Comparison of ENCODE assay signal across 8 cellular contexts in genomic region chr1:91402023-91402422, GRCh38. TPM values are rescaled to one million over a fixed set of nuclear protein-coding genes. Genes with fewer than 3 reads are reported as not detected.
A peak's percentile ranks its signal among the peaks of the same experiment; 100 is the strongest.
DNase-seq lines count a peak whose midpoint lies in the region; TF ChIP-seq lines count a peak whose summit lies in the region.

No MANE protein-coding gene starts in this region.

- DNase-seq in NCI-H1417 (lab: John Stamatoyannopoulos, UW) (peak in 2 of 3 experiments; percentile 5 to 59), NCI-H1417 treated with DMSO at 0.1 percent for 48 hours (lab: John Stamatoyannopoulos, UW) (no peak), NCI-H2029 (lab: John Stamatoyannopoulos, UW) (peak; percentile 64), cardiac fibroblast (ENCODE audit: low read depth in 2 of 2) (peak; percentile 47 to 49), osteocyte (ENCODE audit: extremely low spot score, unreplicated experiment) (no peak), hypothalamus (lab: John Stamatoyannopoulos, UW) (no peak), NCI-H187 (lab: John Stamatoyannopoulos, UW) (no peak), UCSD-AML1 (lab: John Stamatoyannopoulos, UW; ENCODE audit: unreplicated experiment) (no peak)

- no peaks in the 10 kb centered on the region for H3K36me3 Mint-ChIP-seq in osteocyte (ENCODE audit: unreplicated experiment)

- peaks cover 5% of the 10 kb centered on the region for H3K4me1 Mint-ChIP-seq in osteocyte (ENCODE audit: unreplicated experiment)

- H3K4me3 Mint-ChIP-seq in osteocyte (ENCODE audit: unreplicated experiment), result no peak overlapping the region

- no peak overlapping the region for H3K4me3 ChIP-seq in cardiac fibroblast (replicated peaks in 1 of 2; ENCODE audit: low read depth in 2 of 2, low read length in 2 of 2)

- no peaks in the 10 kb centered on the region for H3K9me3 Mint-ChIP-seq in osteocyte (ENCODE audit: unreplicated experiment)

- no peak overlapping the region for H3K27ac Mint-ChIP-seq in osteocyte (ENCODE audit: unreplicated experiment)

- H3K27me3 Mint-ChIP-seq in osteocyte (ENCODE audit: unreplicated experiment), result peaks cover 35% of the 10 kb centered on the region

- TF ChIP-seq CTCF in cardiac fibroblast (IDR thresholded peaks at IDR 0.05; ENCODE audit: low read depth, low read length) (peak; percentile 55), osteocyte (IDR thresholded peaks at IDR 0.05) (peak; percentile 64)

RNA-seq across cellular contexts. Expression of gene HFM1, which starts 2.6 kb away (rescaled TPM):
- total RNA-seq in osteocyte, result 0.29 and 0.35 TPM in 2 replicates

Comparison
In these comparisons a context has a peak if more than half of its experiments do, and no peak if none do; other contexts are left out.
1. DNase-seq: peak in NCI-H1417 (2 of 3), NCI-H2029 (single experiment) and cardiac fibroblast (2 of 2); none in NCI-H1417 treated with DMSO at 0.1 percent for 48 hours (single experiment), osteocyte (single experiment), hypothalamus (0 of 51), NCI-H187 (0 of 2) and UCSD-AML1 (single experiment).